ENCODE assay signal across 8 cellular contexts in genomic region chr13:48233886-48234488, GRCh38. TPM values are rescaled to one million over a fixed set of nuclear protein-coding genes. Genes with fewer than 3 reads are reported as not detected.
DNase-seq lines count a peak whose midpoint lies in the region; ATAC-seq and TF ChIP-seq lines count a peak whose summit lies in the region.

No MANE protein-coding gene starts in this region.

- WGBS in adrenal gland, 4 donors: 0% methylated on average over 12 of the region's 12 CpGs

- H3K4me1 Mint-ChIP-seq in stimulated activated naive B cell treated with anti-CD40 and anti-IgM and Interleukin-4, amounts not matched to agents 10 μg/mL and 1 μg/mL and 100 μg/mL, for 72 hours: peaks cover 26 to 43% of the 10 kb centered on the region in 2 donors

- peak overlapping the region; percentile 86 to 92 for H3K4me3 Mint-ChIP-seq in stimulated activated naive B cell treated with anti-CD40 and anti-IgM and Interleukin-4, amounts not matched to agents 10 μg/mL and 1 μg/mL and 100 μg/mL, for 72 hours

- H3K27me3 Mint-ChIP-seq in stimulated activated naive B cell treated with anti-CD40 and anti-IgM and Interleukin-4, amounts not matched to agents 10 μg/mL and 1 μg/mL and 100 μg/mL, for 72 hours: no peaks in the 10 kb centered on the region

- peaks cover 4 to 6% of the 10 kb centered on the region in 2 donors for H3K36me3 Mint-ChIP-seq in stimulated activated naive B cell treated with anti-CD40 and anti-IgM and Interleukin-4, amounts not matched to agents 10 μg/mL and 1 μg/mL and 100 μg/mL, for 72 hours

- H3K9me3 Mint-ChIP-seq in stimulated activated naive B cell treated with anti-CD40 and anti-IgM and Interleukin-4, amounts not matched to agents 10 μg/mL and 1 μg/mL and 100 μg/mL, for 72 hours: no peaks in the 10 kb centered on the region

- H3K27ac ChIP-seq in C4-2B: peak overlapping the region; percentile 91
- H3K27ac ChIP-seq in adrenal gland: peak overlapping the region; percentile 94 to 100 (median 99)

- H3K4me3 ChIP-seq in adrenal gland (peak overlapping the region; percentile 36 to 100 (median 96)), iPS-18c (ENCODE audit: insufficient read depth, low read depth, low read length) (peak overlapping the region; percentile 96)

- H3K9me3 ChIP-seq in adrenal gland (replicated peaks in 1 of 3): no peaks in the 10 kb centered on the region
- no peaks in the 10 kb centered on the region for H3K9me3 ChIP-seq in iPS-18c (ENCODE audit: control insufficient read depth, insufficient read depth, low read length)

- TF ChIP-seq CTCF in C4-2B (conservative IDR thresholded peaks at IDR 0.05): no peak
- TF ChIP-seq CTCF in adrenal gland (IDR thresholded peaks at IDR 0.05): no peak

- DNase-seq in adrenal gland (peak in 1 of 7 donors; percentile 33), NCI-H774 (lab: John Stamatoyannopoulos, UW) (no peak)
- no peak for DNase-seq in stimulated activated naive B cell treated with anti-CD40 and anti-IgM and Interleukin-4, amounts not matched to agents 10 μg/mL and 1 μg/mL and 100 μg/mL, for 72 hours
- DNase-seq in activated effector memory CD4-positive, alpha-beta T cell treated with Interleukin-2 at 50 U/mL for 16 hours: no peak

- H3K27ac Mint-ChIP-seq in stimulated activated naive B cell treated with anti-CD40 and anti-IgM and Interleukin-4, amounts not matched to agents 10 μg/mL and 1 μg/mL and 100 μg/mL, for 72 hours: peak overlapping the region; percentile 93

- intact Hi-C loops in adrenal gland (cut with DNase I): loop anchor here in 1 of 2 donors (10.0 kb wide), 1 partner anchor 109 kb away; no protein-coding TSS in a partner anchor

- ATAC-seq in HG03039 (IDR thresholded peaks at IDR 0.05; ENCODE audit: unreplicated experiment) (peak; percentile 9), HG02970 (IDR thresholded peaks at IDR 0.05; ENCODE audit: low FRiP score, unreplicated experiment) (no peak)
- peak; percentile 6 to 8 for ATAC-seq in stimulated activated naive B cell treated with anti-CD40 and anti-IgM and Interleukin-4, amounts not matched to agents 10 μg/mL and 1 μg/mL and 100 μg/mL, for 72 hours (replicated peaks)

- no peak for TF ChIP-seq POLR2A in adrenal gland (IDR thresholded peaks at IDR 0.05)

- H3K36me3 ChIP-seq in adrenal gland (replicated peaks in 1 of 2): no peaks in the 10 kb centered on the region

- H3K4me1 ChIP-seq in adrenal gland (replicated peaks in 1 of 2): peaks cover 41 to 56% of the 10 kb centered on the region in 2 donors

- no peaks in the 10 kb centered on the region for H3K27me3 ChIP-seq in adrenal gland

RNA-seq across cellular contexts. Expression of gene ITM2B, which starts 1.0 kb away (rescaled TPM):
- total RNA-seq in adrenal gland: 100 to 1,000 TPM; 582 to 935 (median 789) TPM
- polyA plus RNA-seq in adrenal gland: 1,000 to 10,000 TPM in 1 of 3 donors, 100 to 1,000 TPM in 2; 229 to 1,235 (median 504) TPM
